In genomic region chr1:218939095-218939494, GRCh38 we compare ENCODE assay signal across 23 cellular contexts.
DNase-seq lines count a peak whose midpoint lies in the region; TF ChIP-seq lines count a peak whose summit lies in the region.
"Had no signal": no experiment of that assay in that cellular context is flagged by ENCODE, and none has a peak within 500 bp of the region (broad histone marks: within the 10 kb centered on the region; RNA-seq: fewer than 3 reads in every experiment).

No MANE protein-coding gene starts in this region.

- no peak for DNase-seq in Calu3
- peak; percentile 2 for DNase-seq in LoVo (ENCODE audit: low spot score)
- DNase-seq in dermis blood vessel endothelial cell = peak; percentile 3
- DNase-seq in renal cortical epithelial cell (ENCODE audit: low read depth) = peak; percentile 49
- DNase-seq in GM10266 (ENCODE audit: extremely low spot score) = no peak
- DNase-seq in COR-L47 (lab: John Stamatoyannopoulos, UW) = no peak
- no peak for DNase-seq in posterior vena cava (ENCODE audit: low spot score)
- DNase-seq: AML-193; CD4-positive, alpha-beta T cell; DND-41; H9; NCI-H1092 treated with DMSO at 0.1 percent for 48 hours; NCI-H1436; NCI-H187; NCI-H2081 treated with DMSO at 0.1 percent for 48 hours; NCI-H2171; NCI-H226; NCI-H510A; NCI-H69; OCI-M1; SIG-M5 had no signal

- CTCF ChIA-PET in Calu3 (lab: Charles Lee) = interaction anchor here (0.9 kb wide), 1 partner anchor 128 kb away, joined by 3 read pairs; no protein-coding TSS in a partner anchor

- no TSS peak for BruUV-seq in Calu3 (replicated peaks; lab: Mats Ljungman, UMichigan)

- H3K9me3 Mint-ChIP-seq in Calu3 (ENCODE audit: low read depth, unreplicated experiment) = peaks cover 18% of the 10 kb centered on the region

- intact Hi-C loops in Calu3 (cut with micrococcal nuclease; ENCODE audit: unreplicated experiment) = no loop called here
- intact Hi-C loops in posterior vena cava (cut with DNase I) = no loop called here

- TF ChIP-seq CTCF in Calu3 (IDR thresholded peaks at IDR 0.05; ENCODE audit: unreplicated experiment) (no peak), GM10266 (IDR thresholded peaks at IDR 0.05; ENCODE audit: control insufficient read depth, insufficient read depth, low read depth, missing control alignments) (no peak)

- no peak overlapping the region for H3K4me3 Mint-ChIP-seq in Calu3 (ENCODE audit: low read depth, unreplicated experiment)
- H3K4me3 Mint-ChIP-seq: CD4-positive, alpha-beta T cell; GM23338; H9; IgD-negative memory B cell had no signal

- peak overlapping the region; percentile 67 for H3K27ac Mint-ChIP-seq in Calu3 (ENCODE audit: unreplicated experiment)
- H3K27ac Mint-ChIP-seq: CD4-positive, alpha-beta T cell; GM23338; H9; IgD-negative memory B cell had no signal

- H3K27me3 Mint-ChIP-seq in Calu3 (ENCODE audit: unreplicated experiment) = no peaks in the 10 kb centered on the region
- H3K27me3 Mint-ChIP-seq: CD4-positive, alpha-beta T cell had no signal

- peaks cover 33% of the 10 kb centered on the region for H3K4me1 Mint-ChIP-seq in Calu3 (ENCODE audit: low read depth, unreplicated experiment)
- H3K4me1 Mint-ChIP-seq: GM23338, H9, IgD-negative memory B cell had no signal

- H3K36me3 Mint-ChIP-seq in Calu3 (ENCODE audit: insufficient read depth, unreplicated experiment) = no peaks in the 10 kb centered on the region

Comparison
In these comparisons a context has a peak if more than half of its experiments do, and no peak if none do; other contexts are left out.
1. DNase-seq: peak in LoVo (single experiment), dermis blood vessel endothelial cell (single experiment) and renal cortical epithelial cell (single experiment); none in Calu3 (single experiment), GM10266 (single experiment), COR-L47 (single experiment) and posterior vena cava (single experiment).